ENCODE assay signal across 1 cellular context in genomic region chr19:55683449-55684261, GRCh38.
TF ChIP-seq lines count a peak whose summit lies in the region.

No MANE protein-coding gene starts in this region.

TF ChIP-seq in HepG2, 621 proteins besides CTCF, POLR2A, EP300 and RAD21 (continues in another document):
- TF ChIP-seq ZBTB14 (CRISPR knock-in tag; IDR thresholded peaks at IDR 0.05) = no peak
- TF ChIP-seq NFYB (CRISPR knock-in tag; IDR thresholded peaks at IDR 0.05) = no peak
- TF ChIP-seq ZBTB40 (IDR thresholded peaks at IDR 0.05) = no peak
- TF ChIP-seq ZBTB40 (CRISPR knock-in tag; IDR thresholded peaks at IDR 0.05) = peak; percentile 10; the same call in 1 of the 2 replicates
- TF ChIP-seq ZBTB46 (CRISPR knock-in tag; IDR thresholded peaks at IDR 0.05; ENCODE audit: borderline replicate concordance) = no peak
- no peak for TF ChIP-seq PAX8 (CRISPR knock-in tag; IDR thresholded peaks at IDR 0.05; ENCODE audit: borderline replicate concordance)
- no peak for TF ChIP-seq ZNF282 (IDR thresholded peaks at IDR 0.05; ENCODE audit: partially characterized antibody)
- no peak for TF ChIP-seq GATAD1 (CRISPR knock-in tag; IDR thresholded peaks at IDR 0.05)
- no peak for TF ChIP-seq ZNF562 (CRISPR knock-in tag; IDR thresholded peaks at IDR 0.05; ENCODE audit: borderline replicate concordance)
- no peak for TF ChIP-seq CBX1 (IDR thresholded peaks at IDR 0.05; ENCODE audit: low read depth)
- TF ChIP-seq IKZF1 (IDR thresholded peaks at IDR 0.05) = no peak
- TF ChIP-seq IKZF4 (CRISPR knock-in tag; IDR thresholded peaks at IDR 0.05; ENCODE audit: borderline replicate concordance, low read depth, not compliant biosample characterization) = peak; percentile 28
- no peak for TF ChIP-seq ZC3H4 (CRISPR knock-in tag; IDR thresholded peaks at IDR 0.05; ENCODE audit: borderline replicate concordance)
- 0 out of 2 replicates have a peak, but pooled peaks have one; percentile 43 for TF ChIP-seq ZNF451 (CRISPR knock-in tag; IDR thresholded peaks at IDR 0.05)
- TF ChIP-seq ZNF777 (CRISPR knock-in tag; IDR thresholded peaks at IDR 0.05) = no peak
- TF ChIP-seq MTA3 (CRISPR knock-in tag; IDR thresholded peaks at IDR 0.05) = no peak
- no peak for TF ChIP-seq ZNF740 (CRISPR knock-in tag; IDR thresholded peaks at IDR 0.05)
- no peak for TF ChIP-seq RBM22 (optimal IDR thresholded peaks at IDR 0.05; ENCODE audit: low read length)
- no peak for TF ChIP-seq CBX5 (CRISPR knock-in tag; IDR thresholded peaks at IDR 0.05; ENCODE audit: borderline replicate concordance)
- TF ChIP-seq KLF12 (CRISPR knock-in tag; IDR thresholded peaks at IDR 0.05; ENCODE audit: borderline replicate concordance) = no peak
- no peak for TF ChIP-seq ZBTB44 (CRISPR knock-in tag; IDR thresholded peaks at IDR 0.05)
- TF ChIP-seq ZNF432 (CRISPR knock-in tag; IDR thresholded peaks at IDR 0.05; ENCODE audit: borderline replicate concordance) = no peak
- no peak for TF ChIP-seq IKZF5 (CRISPR knock-in tag; IDR thresholded peaks at IDR 0.05)
- no peak for TF ChIP-seq HNRNPUL1 (IDR thresholded peaks at IDR 0.05; ENCODE audit: low read depth, low read length)
- TF ChIP-seq BATF2 (CRISPR knock-in tag; IDR thresholded peaks at IDR 0.05) = no peak
- no peak for TF ChIP-seq STAT5B (CRISPR knock-in tag; IDR thresholded peaks at IDR 0.05)
- peak; percentile 86 for TF ChIP-seq NCOR1 (IDR thresholded peaks at IDR 0.05; ENCODE audit: borderline replicate concordance, low read length)
- TF ChIP-seq POGK (CRISPR knock-in tag; conservative IDR thresholded peaks at IDR 0.05) = no peak
- TF ChIP-seq GPBP1L1 (CRISPR knock-in tag; IDR thresholded peaks at IDR 0.05) = no peak
- TF ChIP-seq KDM1A (CRISPR knock-in tag; IDR thresholded peaks at IDR 0.05) = no peak
- TF ChIP-seq CREB1 (IDR thresholded peaks at IDR 0.05) = no peak
- TF ChIP-seq CREB1 (CRISPR knock-in tag; IDR thresholded peaks at IDR 0.05) = no peak
- no peak for TF ChIP-seq ZFP36L1 (CRISPR knock-in tag; IDR thresholded peaks at IDR 0.05)
- TF ChIP-seq PITX1 (CRISPR knock-in tag; IDR thresholded peaks at IDR 0.05) = peak; percentile 67
- TF ChIP-seq ZBTB39 (CRISPR knock-in tag; IDR thresholded peaks at IDR 0.05) = no peak
